ENCODE assay signal across 23 cellular contexts in genomic region chr4:176210101-176210500, GRCh38. TPM values are rescaled to one million over a fixed set of nuclear protein-coding genes. Genes with fewer than 3 reads are reported as not detected.
"Had no signal": no experiment of that assay in that cellular context is flagged by ENCODE, and none has a peak within 500 bp of the region (broad histone marks: within the 10 kb centered on the region; RNA-seq: fewer than 3 reads in every experiment).

No MANE protein-coding gene starts in this region.

- H3K36me3 ChIP-seq: heart right ventricle, neutrophil, suprapubic skin, thyroid gland had no signal

- H3K4me1 ChIP-seq: suprapubic skin, thyroid gland had no signal

- H3K27ac Mint-ChIP-seq: endodermal cell; naive thymus-derived CD4-positive, alpha-beta T cell; nephron progenitor cell; type B pancreatic cell had no signal

- DNase-seq: effector CD4-positive, alpha-beta T cell; endodermal cell; erythroblast; heart right ventricle; hypothalamus; kidney glomerular epithelial cell; mesendoderm; naive thymus-derived CD4-positive, alpha-beta T cell; nephron progenitor cell; stimulated activated CD4-positive, alpha-beta T cell treated with anti-CD3 and anti-CD28 coated beads, Interleukin-2, amount 100 ng/mL, for 24 hours; stimulated activated naive CD4-positive, alpha-beta T cell; thyroid gland had no signal

- H3K4me3 Mint-ChIP-seq: endodermal cell; naive thymus-derived CD4-positive, alpha-beta T cell; nephron progenitor cell; type B pancreatic cell had no signal

- H3K9me3 ChIP-seq: neutrophil, suprapubic skin, thyroid gland had no signal

- H3K27me3 ChIP-seq: heart right ventricle, neutrophil, thyroid gland had no signal

- ATAC-seq: heart right ventricle; naive thymus-derived CD4-positive, alpha-beta T cell; sciatic nerve had no signal

- H3K4me3 ChIP-seq: coronary artery, heart right ventricle, skin epidermis, suprapubic skin, thyroid gland had no signal

- H3K36me3 Mint-ChIP-seq: naive thymus-derived CD4-positive, alpha-beta T cell; type B pancreatic cell had no signal

- H3K27ac ChIP-seq: coronary artery, heart right ventricle, neutrophil, skin epidermis, suprapubic skin, thyroid gland had no signal

RNA-seq across cellular contexts. Expression of gene SPATA4, which starts 14.7 kb away (rescaled TPM):
- total RNA-seq: dermis microvascular lymphatic vessel endothelial cell; endodermal cell; endothelial cell of umbilical vein; lung microvascular endothelial cell; naive thymus-derived CD4-positive, alpha-beta T cell; pulmonary artery endothelial cell; sciatic nerve had no signal
- polyA plus RNA-seq: endothelial cell of umbilical vein; liver; naive thymus-derived CD4-positive, alpha-beta T cell had no signal

RNA-seq across cellular contexts. Expression of gene ASB5, which starts 58.9 kb away (rescaled TPM):
- total RNA-seq: dermis microvascular lymphatic vessel endothelial cell; endothelial cell of umbilical vein; liver; lung microvascular endothelial cell; naive thymus-derived CD4-positive, alpha-beta T cell; pulmonary artery endothelial cell; suprapubic skin had no signal
- polyA plus RNA-seq: endothelial cell of umbilical vein; naive thymus-derived CD4-positive, alpha-beta T cell had no signal
